In genomic region chr16:86549893-86550190, GRCh38 we compare ENCODE assay signal across 29 cellular contexts. TPM values are rescaled to one million over a fixed set of nuclear protein-coding genes. Genes with fewer than 3 reads are reported as not detected.
"Had no signal": no experiment of that assay in that cellular context is flagged by ENCODE, and none has a peak within 500 bp of the region (broad histone marks: within the 10 kb centered on the region; RNA-seq: fewer than 3 reads in every experiment).

No MANE protein-coding gene starts in this region.

- DNase-seq: central memory CD4-positive, alpha-beta T cell; dorsolateral prefrontal cortex; effector CD4-positive, alpha-beta T cell; foreskin fibroblast; heart left ventricle; kidney; left cardiac atrium; mammary epithelial cell; mesendoderm; midbrain; naive thymus-derived CD4-positive, alpha-beta T cell; occipital lobe; ovary; stimulated activated CD4-positive, alpha-beta T cell treated with anti-CD3 and anti-CD28 coated beads, Interleukin-15, amount 100 ng/mL, for 24 hours; stimulated activated CD4-positive, alpha-beta T cell treated with anti-CD3 and anti-CD28 coated beads, Interleukin-2, amount 100 ng/mL, for 48 hours; stimulated activated naive B cell treated with anti-CD40 and anti-IgM and Interleukin-4, amounts not matched to agents 10 μg/mL and 1 μg/mL and 100 μg/mL, for 72 hours; stomach; thyroid gland had no signal

- FAIRE-seq: colon, kidney, urothelium cell line had no signal

- ATAC-seq: esophagus mucosa; gastroesophageal sphincter; heart left ventricle; left cardiac atrium; left lung; naive thymus-derived CD4-positive, alpha-beta T cell; stimulated activated naive B cell treated with anti-CD40 and anti-IgM and Interleukin-4, amounts not matched to agents 10 μg/mL and 1 μg/mL and 100 μg/mL, for 72 hours had no signal

- H3K27ac ChIP-seq: dorsolateral prefrontal cortex, epithelial cell of prostate, gastroesophageal sphincter, heart left ventricle, hepatocyte, left lung, ovary, skin epidermis, stomach, thyroid gland had no signal

- H3K4me3 ChIP-seq: dorsolateral prefrontal cortex, gastroesophageal sphincter, heart left ventricle, hepatocyte, left lung, ovary, skin epidermis, stomach, thyroid gland had no signal

- H3K9me3 ChIP-seq: gastroesophageal sphincter, heart left ventricle, left lung, ovary, stomach, thyroid gland had no signal

- H3K27me3 ChIP-seq: dorsolateral prefrontal cortex, gastroesophageal sphincter, heart left ventricle, hepatocyte, left lung, ovary, stomach, thyroid gland had no signal

- H3K4me3 Mint-ChIP-seq: naive thymus-derived CD4-positive, alpha-beta T cell; nephron; stimulated activated naive B cell treated with anti-CD40 and anti-IgM and Interleukin-4, amounts not matched to agents 10 μg/mL and 1 μg/mL and 100 μg/mL, for 72 hours; type B pancreatic cell had no signal

- H3K9me3 Mint-ChIP-seq: stimulated activated naive B cell treated with anti-CD40 and anti-IgM and Interleukin-4, amounts not matched to agents 10 μg/mL and 1 μg/mL and 100 μg/mL, for 72 hours; type B pancreatic cell had no signal

- H3K36me3 ChIP-seq: ovary had no signal

- H3K27me3 Mint-ChIP-seq: naive thymus-derived CD4-positive, alpha-beta T cell; stimulated activated naive B cell treated with anti-CD40 and anti-IgM and Interleukin-4, amounts not matched to agents 10 μg/mL and 1 μg/mL and 100 μg/mL, for 72 hours had no signal

- H3K27ac Mint-ChIP-seq: naive thymus-derived CD4-positive, alpha-beta T cell; nephron; stimulated activated naive B cell treated with anti-CD40 and anti-IgM and Interleukin-4, amounts not matched to agents 10 μg/mL and 1 μg/mL and 100 μg/mL, for 72 hours; type B pancreatic cell had no signal

RNA-seq across cellular contexts. Expression of gene FOXC2, which starts 16.8 kb away (rescaled TPM):
- total RNA-seq: hepatocyte; naive thymus-derived CD4-positive, alpha-beta T cell had no signal
- polyA plus RNA-seq: naive thymus-derived CD4-positive, alpha-beta T cell had no signal

RNA-seq across cellular contexts. Expression of gene FOXL1, which starts 28.5 kb away (rescaled TPM):
- total RNA-seq: naive thymus-derived CD4-positive, alpha-beta T cell; subcutaneous adipose tissue had no signal
- polyA plus RNA-seq: naive thymus-derived CD4-positive, alpha-beta T cell had no signal

RNA-seq across cellular contexts. Expression of gene FOXF1, which starts 39.5 kb away (rescaled TPM):
- total RNA-seq: mammary epithelial cell; naive thymus-derived CD4-positive, alpha-beta T cell had no signal
- polyA plus RNA-seq: mammary epithelial cell; naive thymus-derived CD4-positive, alpha-beta T cell had no signal
